8 cellular contexts compared by ENCODE assay signal in the genomic region with DNA sequence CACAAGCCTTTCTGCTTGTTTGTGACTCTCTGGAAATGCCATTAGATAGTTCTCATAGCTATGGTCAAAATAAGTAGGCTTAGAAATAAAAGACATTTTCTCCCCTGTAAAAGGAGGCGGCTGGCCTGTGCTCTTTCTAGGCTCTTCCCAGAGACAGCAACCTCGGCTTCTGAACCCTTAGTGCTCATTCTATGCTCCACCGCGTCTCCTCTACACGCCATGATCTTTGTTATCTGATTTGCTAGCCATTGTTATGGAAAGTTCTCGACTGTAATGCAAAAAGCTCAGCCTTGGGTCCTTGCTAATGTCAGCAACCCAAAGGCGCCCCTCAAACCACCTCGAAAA.
DNase-seq lines count a peak whose midpoint lies in the region; FAIRE-seq and TF ChIP-seq lines count a peak whose summit lies in the region.

No MANE protein-coding gene starts in this region.

- peaks cover 53% of the 10 kb centered on the region for H3K4me1 ChIP-seq in HAP-1
- peaks cover 19% of the 10 kb centered on the region for H3K4me1 ChIP-seq in testis

- H3K27ac ChIP-seq in layer of hippocampus (ENCODE audit: low read depth, low read length) (peak overlapping the region; percentile 58), testis (peak overlapping the region; percentile 73 to 95)

- intact Hi-C loops in testis (cut with DNase I; ENCODE audit: low total_unique reads): loop anchor here (5.0 kb wide), 1 partner anchor 169 kb away; a partner anchor contains a TSS

- DNase-seq in HAP-1 (ENCODE audit: low spot score in 2 of 2): peak in 1 of 2 experiments; percentile 86
- peak; percentile 47 for DNase-seq in NCI-H748 treated with DMSO at 0.1 percent for 48 hours (lab: John Stamatoyannopoulos, UW)
- no peak for DNase-seq in bronchial epithelial cell (ENCODE audit: low read depth)
- DNase-seq in testis: peak; percentile 54
- DNase-seq in RKO (ENCODE audit: low spot score): no peak
- no peak for DNase-seq in NCI-H128 (lab: John Stamatoyannopoulos, UW; ENCODE audit: unreplicated experiment)

- 3 to 4% methylated on average over 8 of the region's 8 CpGs for WGBS in testis, 2 donors

- H3K27me3 ChIP-seq in HAP-1 (ENCODE audit: low read depth): no peaks in the 10 kb centered on the region
- no peaks in the 10 kb centered on the region for H3K27me3 ChIP-seq in bronchial epithelial cell (ENCODE audit: control insufficient read depth, insufficient read depth, low read length)
- no peaks in the 10 kb centered on the region for H3K27me3 ChIP-seq in layer of hippocampus (ENCODE audit: control insufficient read depth, insufficient read depth, low read length)
- H3K27me3 ChIP-seq in testis: no peaks in the 10 kb centered on the region

- TF ChIP-seq POLR2A in testis (IDR thresholded peaks at IDR 0.05): no peak

- H3K4me3 ChIP-seq in GM08714 (ENCODE audit: low read length): peak overlapping the region; percentile 77
- peak overlapping the region; percentile 43 for H3K4me3 ChIP-seq in HAP-1
- peak overlapping the region; percentile 57 for H3K4me3 ChIP-seq in bronchial epithelial cell (ENCODE audit: low read depth, low read length)
- H3K4me3 ChIP-seq in testis: peak overlapping the region; percentile 51 to 56

- H3K36me3 ChIP-seq in HAP-1 (replicated peaks): no peaks in the 10 kb centered on the region
- H3K36me3 ChIP-seq in bronchial epithelial cell (ENCODE audit: control insufficient read depth, insufficient read depth, low read length): no peaks in the 10 kb centered on the region
- H3K36me3 ChIP-seq in testis (ENCODE audit: low read depth, missing control alignments): no peaks in the 10 kb centered on the region

- no peak for FAIRE-seq in bronchial epithelial cell (lab: Jason Lieb, UNC)

- TF ChIP-seq CTCF in bronchial epithelial cell (IDR thresholded peaks at IDR 0.05; ENCODE audit: insufficient read depth, low read length, severe bottlenecking): no peak
- TF ChIP-seq CTCF in testis (IDR thresholded peaks at IDR 0.05): no peak

- H3K9me3 ChIP-seq in HAP-1 (no peaks in the 10 kb centered on the region), testis (no peaks in the 10 kb centered on the region)

- in situ Hi-C loops in HAP-1 (cut with MboI; ENCODE audit: low sequenced_read_pairs): loop anchor here (5.0 kb wide), 1 partner anchor 169 kb away; a partner anchor contains a TSS

Comparison
In these comparisons a context has a peak if more than half of its experiments do, and no peak if none do; other contexts are left out.
1. DNase-seq: peak in NCI-H748 treated with DMSO at 0.1 percent for 48 hours (single experiment) and testis (single experiment); none in bronchial epithelial cell (single experiment), RKO (single experiment) and NCI-H128 (single experiment).
2. Peak in every context shown above with its lines, with median percentiles within 50 percentile points of each other: H3K4me3 ChIP-seq.